In genomic region chr7:100428967-100429636, GRCh38 we compare ENCODE assay signal across 1 cellular context.
TF ChIP-seq lines count a peak whose summit lies in the region.

No MANE protein-coding gene starts in this region.

TF ChIP-seq in HepG2, 621 proteins besides CTCF, POLR2A, EP300 and RAD21 (continued from another document):
- TF ChIP-seq FOXP1 (IDR thresholded peaks at IDR 0.05): no peak
- TF ChIP-seq FOXP1 (CRISPR knock-in tag; IDR thresholded peaks at IDR 0.05): peak; percentile 49; the same call in 1 of the 2 replicates
- TF ChIP-seq ZFP36L1 (CRISPR knock-in tag; IDR thresholded peaks at IDR 0.05): peak; percentile 83
- no peak; the same call in 1 of the 2 replicates for TF ChIP-seq ZNF615 (CRISPR knock-in tag; IDR thresholded peaks at IDR 0.05; ENCODE audit: borderline replicate concordance)
- TF ChIP-seq ZBTB40 (IDR thresholded peaks at IDR 0.05): no peak
- no peak for TF ChIP-seq ZBTB40 (CRISPR knock-in tag; IDR thresholded peaks at IDR 0.05)
- TF ChIP-seq KDM3A (CRISPR knock-in tag; IDR thresholded peaks at IDR 0.05; ENCODE audit: low read depth): no peak
- peak; percentile 57 for TF ChIP-seq ZNF232 (CRISPR knock-in tag; IDR thresholded peaks at IDR 0.05; ENCODE audit: borderline replicate concordance)
- TF ChIP-seq ZNF124 (CRISPR knock-in tag; IDR thresholded peaks at IDR 0.05): no peak
- TF ChIP-seq SP4 (CRISPR knock-in tag; IDR thresholded peaks at IDR 0.05): no peak
- no peak; the same call in 1 of the 2 replicates for TF ChIP-seq ZFP82 (CRISPR knock-in tag; IDR thresholded peaks at IDR 0.05; ENCODE audit: borderline replicate concordance)
- no peak for TF ChIP-seq RBM22 (optimal IDR thresholded peaks at IDR 0.05; ENCODE audit: low read length)
- TF ChIP-seq ZBTB4 (CRISPR knock-in tag; IDR thresholded peaks at IDR 0.05; ENCODE audit: borderline replicate concordance): 0 out of 2 replicates have a peak, but pooled peaks have one; percentile 5
- no peak for TF ChIP-seq ZNF710 (CRISPR knock-in tag; IDR thresholded peaks at IDR 0.05; ENCODE audit: borderline replicate concordance)
- TF ChIP-seq MIER3 (CRISPR knock-in tag; IDR thresholded peaks at IDR 0.05; ENCODE audit: borderline replicate concordance): peak; percentile 86
- TF ChIP-seq FOXC1 (CRISPR knock-in tag; IDR thresholded peaks at IDR 0.05; ENCODE audit: borderline replicate concordance): no peak
- TF ChIP-seq PTBP1 (IDR thresholded peaks at IDR 0.05; ENCODE audit: low read depth, low read length, poor library complexity, severe bottlenecking): no peak
- no peak for TF ChIP-seq ZNF788 (CRISPR knock-in tag; IDR thresholded peaks at IDR 0.05; ENCODE audit: borderline replicate concordance)
- no peak for TF ChIP-seq ESRRA (CRISPR knock-in tag; IDR thresholded peaks at IDR 0.05; ENCODE audit: low read depth)
- no peak for TF ChIP-seq THYN1 (CRISPR knock-in tag; IDR thresholded peaks at IDR 0.05; ENCODE audit: borderline replicate concordance, low read depth)
- peak; percentile 74; the same call in 1 of the 2 replicates for TF ChIP-seq KLF9 (CRISPR knock-in tag; IDR thresholded peaks at IDR 0.05; ENCODE audit: low read depth)
- TF ChIP-seq NR2F6 (IDR thresholded peaks at IDR 0.05): no peak; the same call in 1 of the 2 replicates
- TF ChIP-seq NR2F6 (CRISPR knock-in tag; IDR thresholded peaks at IDR 0.05): no peak; the same call in none of the 2 replicates
- no peak; the same call in 1 of the 2 replicates for TF ChIP-seq ZKSCAN1 (IDR thresholded peaks at IDR 0.05; ENCODE audit: low read length)
- peak; percentile 46; the same call in 1 of the 2 replicates for TF ChIP-seq KDM5A (IDR thresholded peaks at IDR 0.05; ENCODE audit: borderline replicate concordance, low read length)
- no peak for TF ChIP-seq THRA (CRISPR knock-in tag; IDR thresholded peaks at IDR 0.05; ENCODE audit: borderline replicate concordance)
- TF ChIP-seq TOPORS (CRISPR knock-in tag; IDR thresholded peaks at IDR 0.05): no peak
- TF ChIP-seq MTERF4 (CRISPR knock-in tag; IDR thresholded peaks at IDR 0.05): no peak; the same call in 1 of the 2 replicates
- TF ChIP-seq SRF (IDR thresholded peaks at IDR 0.05; ENCODE audit: low read depth, low read length): 0 out of 2 replicates have a peak, but pooled peaks have one; percentile 21
- no peak for TF ChIP-seq ISX (CRISPR knock-in tag; conservative IDR thresholded peaks at IDR 0.05)
- TF ChIP-seq HES4 (CRISPR knock-in tag; IDR thresholded peaks at IDR 0.05; ENCODE audit: borderline replicate concordance): no peak
- TF ChIP-seq ZBTB7B (CRISPR knock-in tag; IDR thresholded peaks at IDR 0.05): no peak
- TF ChIP-seq ZSCAN12 (CRISPR knock-in tag; IDR thresholded peaks at IDR 0.05): no peak
- TF ChIP-seq IKZF1 (IDR thresholded peaks at IDR 0.05): no peak
- no peak for TF ChIP-seq SMYD3 (CRISPR knock-in tag; IDR thresholded peaks at IDR 0.05)
- TF ChIP-seq ZIK1 (CRISPR knock-in tag; IDR thresholded peaks at IDR 0.05; ENCODE audit: borderline replicate concordance, low read depth): no peak
- TF ChIP-seq HDAC2 (CRISPR knock-in tag; IDR thresholded peaks at IDR 0.05): no peak
- no peak for TF ChIP-seq TEF (CRISPR knock-in tag; IDR thresholded peaks at IDR 0.05)
TF ChIP-seq in HepG2: peak in this region for 173.
